1 cellular context compared by ENCODE assay signal in the genomic region with DNA sequence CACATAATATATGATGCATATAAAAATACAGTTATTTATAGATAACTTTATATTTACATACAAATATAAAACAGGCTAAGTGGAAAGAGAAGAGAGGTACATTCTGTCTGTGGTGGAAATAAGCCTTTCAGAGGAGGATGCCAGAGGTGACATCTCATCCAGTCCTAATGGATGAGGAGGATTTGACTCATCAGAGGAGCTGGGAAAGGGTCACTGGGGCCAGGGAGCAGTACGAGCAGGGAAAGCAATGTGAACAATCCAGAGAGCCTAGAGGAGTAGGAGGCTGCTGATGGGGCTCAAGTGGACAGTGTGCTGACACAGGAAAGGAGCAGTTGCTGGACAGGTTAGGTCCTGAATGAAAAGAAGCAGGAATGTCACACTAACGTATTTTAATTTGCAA.
TF ChIP-seq lines count a peak whose summit lies in the region.

No MANE protein-coding gene starts in this region.

TF ChIP-seq in SK-N-SH treated with all-trans-retinoic acid at 6 μM for 48 hours, 23 proteins besides CTCF, POLR2A, EP300 and RAD21 (continued from another document):
- TF ChIP-seq, protein P1, sequence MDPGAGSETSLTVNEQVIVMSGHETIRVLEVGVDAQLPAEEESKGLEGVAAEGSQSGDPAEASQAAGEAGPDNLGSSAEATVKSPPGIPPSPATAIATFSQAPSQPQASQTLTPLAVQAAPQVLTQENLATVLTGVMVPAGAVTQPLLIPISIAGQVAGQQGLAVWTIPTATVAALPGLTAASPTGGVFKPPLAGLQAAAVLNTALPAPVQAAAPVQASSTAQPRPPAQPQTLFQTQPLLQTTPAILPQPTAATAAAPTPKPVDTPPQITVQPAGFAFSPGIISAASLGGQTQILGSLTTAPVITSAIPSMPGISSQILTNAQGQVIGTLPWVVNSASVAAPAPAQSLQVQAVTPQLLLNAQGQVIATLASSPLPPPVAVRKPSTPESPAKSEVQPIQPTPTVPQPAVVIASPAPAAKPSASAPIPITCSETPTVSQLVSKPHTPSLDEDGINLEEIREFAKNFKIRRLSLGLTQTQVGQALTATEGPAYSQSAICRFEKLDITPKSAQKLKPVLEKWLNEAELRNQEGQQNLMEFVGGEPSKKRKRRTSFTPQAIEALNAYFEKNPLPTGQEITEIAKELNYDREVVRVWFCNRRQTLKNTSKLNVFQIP (CRISPR knock-in tag; IDR thresholded peaks at IDR 0.05; ENCODE audit: borderline replicate concordance, low read depth) = no peak
- TF ChIP-seq OSR1 (CRISPR knock-in tag; IDR thresholded peaks at IDR 0.05) = no peak
- TF ChIP-seq, protein P2, sequence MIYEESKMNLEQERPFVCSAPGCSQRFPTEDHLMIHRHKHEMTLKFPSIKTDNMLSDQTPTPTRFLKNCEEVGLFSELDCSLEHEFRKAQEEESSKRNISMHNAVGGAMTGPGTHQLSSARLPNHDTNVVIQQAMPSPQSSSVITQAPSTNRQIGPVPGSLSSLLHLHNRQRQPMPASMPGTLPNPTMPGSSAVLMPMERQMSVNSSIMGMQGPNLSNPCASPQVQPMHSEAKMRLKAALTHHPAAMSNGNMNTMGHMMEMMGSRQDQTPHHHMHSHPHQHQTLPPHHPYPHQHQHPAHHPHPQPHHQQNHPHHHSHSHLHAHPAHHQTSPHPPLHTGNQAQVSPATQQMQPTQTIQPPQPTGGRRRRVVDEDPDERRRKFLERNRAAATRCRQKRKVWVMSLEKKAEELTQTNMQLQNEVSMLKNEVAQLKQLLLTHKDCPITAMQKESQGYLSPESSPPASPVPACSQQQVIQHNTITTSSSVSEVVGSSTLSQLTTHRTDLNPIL (CRISPR knock-in tag; IDR thresholded peaks at IDR 0.05; ENCODE audit: low read depth) = no peak
- TF ChIP-seq, protein P3, sequence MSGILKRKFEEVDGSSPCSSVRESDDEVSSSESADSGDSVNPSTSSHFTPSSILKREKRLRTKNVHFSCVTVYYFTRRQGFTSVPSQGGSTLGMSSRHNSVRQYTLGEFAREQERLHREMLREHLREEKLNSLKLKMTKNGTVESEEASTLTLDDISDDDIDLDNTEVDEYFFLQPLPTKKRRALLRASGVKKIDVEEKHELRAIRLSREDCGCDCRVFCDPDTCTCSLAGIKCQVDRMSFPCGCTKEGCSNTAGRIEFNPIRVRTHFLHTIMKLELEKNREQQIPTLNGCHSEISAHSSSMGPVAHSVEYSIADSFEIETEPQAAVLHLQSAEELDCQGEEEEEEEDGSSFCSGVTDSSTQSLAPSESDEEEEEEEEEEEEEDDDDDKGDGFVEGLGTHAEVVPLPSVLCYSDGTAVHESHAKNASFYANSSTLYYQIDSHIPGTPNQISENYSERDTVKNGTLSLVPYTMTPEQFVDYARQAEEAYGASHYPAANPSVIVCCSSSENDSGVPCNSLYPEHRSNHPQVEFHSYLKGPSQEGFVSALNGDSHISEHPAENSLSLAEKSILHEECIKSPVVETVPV (CRISPR knock-in tag; IDR thresholded peaks at IDR 0.05) = no peak
- TF ChIP-seq, protein P4, sequence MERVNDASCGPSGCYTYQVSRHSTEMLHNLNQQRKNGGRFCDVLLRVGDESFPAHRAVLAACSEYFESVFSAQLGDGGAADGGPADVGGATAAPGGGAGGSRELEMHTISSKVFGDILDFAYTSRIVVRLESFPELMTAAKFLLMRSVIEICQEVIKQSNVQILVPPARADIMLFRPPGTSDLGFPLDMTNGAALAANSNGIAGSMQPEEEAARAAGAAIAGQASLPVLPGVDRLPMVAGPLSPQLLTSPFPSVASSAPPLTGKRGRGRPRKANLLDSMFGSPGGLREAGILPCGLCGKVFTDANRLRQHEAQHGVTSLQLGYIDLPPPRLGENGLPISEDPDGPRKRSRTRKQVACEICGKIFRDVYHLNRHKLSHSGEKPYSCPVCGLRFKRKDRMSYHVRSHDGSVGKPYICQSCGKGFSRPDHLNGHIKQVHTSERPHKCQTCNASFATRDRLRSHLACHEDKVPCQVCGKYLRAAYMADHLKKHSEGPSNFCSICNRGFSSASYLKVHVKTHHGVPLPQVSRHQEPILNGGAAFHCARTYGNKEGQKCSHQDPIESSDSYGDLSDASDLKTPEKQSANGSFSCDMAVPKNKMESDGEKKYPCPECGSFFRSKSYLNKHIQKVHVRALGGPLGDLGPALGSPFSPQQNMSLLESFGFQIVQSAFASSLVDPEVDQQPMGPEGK (CRISPR knock-in tag; IDR thresholded peaks at IDR 0.05; ENCODE audit: borderline replicate concordance) = no peak
TF ChIP-seq in SK-N-SH treated with all-trans-retinoic acid at 6 μM for 48 hours: peak in this region for 0.
